In genomic region chr1:2641381-2642130, GRCh38 we compare ENCODE assay signal across 8 cellular contexts. TPM values are rescaled to one million over a fixed set of nuclear protein-coding genes. Genes with fewer than 3 reads are reported as not detected.
DNase-seq lines count a peak whose midpoint lies in the region; ATAC-seq, FAIRE-seq and TF ChIP-seq lines count a peak whose summit lies in the region.

No MANE protein-coding gene starts in this region.

- FAIRE-seq in bronchial epithelial cell (lab: Jason Lieb, UNC), result no peak

- peaks cover 7 to 24% (median 15%) of the 10 kb centered on the region in 7 donors for H3K4me1 Mint-ChIP-seq in naive thymus-derived CD4-positive, alpha-beta T cell

- H3K4me1 ChIP-seq in HUES6 (ENCODE audit: control insufficient read depth, insufficient read depth, low read length), result peaks cover 10% of the 10 kb centered on the region
- H3K4me1 ChIP-seq in naive thymus-derived CD4-positive, alpha-beta T cell (ENCODE audit: control insufficient read depth in 2 of 2, insufficient read depth in 2 of 2, low read length in 2 of 2), result peaks cover 9% of the 10 kb centered on the region in 2 donors

- H3K27ac ChIP-seq in AG04450 (ENCODE audit: low read depth, low read length), result no peak overlapping the region
- no peak overlapping the region for H3K27ac ChIP-seq in HUES6 (ENCODE audit: low read depth, low read length)
- H3K27ac ChIP-seq in naive thymus-derived CD4-positive, alpha-beta T cell (ENCODE audit: low read depth, low read length), result peak overlapping the region; percentile 97

- peak overlapping the region; percentile 70 for H3K9ac ChIP-seq in HUES6 (ENCODE audit: low read length)

- H3K27me3 ChIP-seq in AG04450 (ENCODE audit: control insufficient read depth, insufficient read depth, low read length), result no peaks in the 10 kb centered on the region
- H3K27me3 ChIP-seq in HUES6 (ENCODE audit: control insufficient read depth, insufficient read depth, low read length), result peaks cover 49% of the 10 kb centered on the region
- H3K27me3 ChIP-seq in bronchial epithelial cell (ENCODE audit: control insufficient read depth, insufficient read depth, low read length), result no peaks in the 10 kb centered on the region
- no peaks in the 10 kb centered on the region for H3K27me3 ChIP-seq in naive thymus-derived CD4-positive, alpha-beta T cell (ENCODE audit: control insufficient read depth in 2 of 2, insufficient read depth in 2 of 2, low read length in 2 of 2)

- H3K9me3 ChIP-seq in AG04450 (ENCODE audit: control insufficient read depth, insufficient read depth, low read length) (peaks cover 18% of the 10 kb centered on the region), HUES6 (ENCODE audit: control insufficient read depth, insufficient read depth, low read depth, low read length) (peaks cover 13% of the 10 kb centered on the region; the same call in 1 of the 2 replicates)
- peaks cover 0 to 9% (median 0%) of the 10 kb centered on the region in 3 experiments for H3K9me3 ChIP-seq in naive thymus-derived CD4-positive, alpha-beta T cell (ENCODE audit: control insufficient read depth in 2 of 3, low read length in 3 of 3)

- H3K4me3 Mint-ChIP-seq in naive thymus-derived CD4-positive, alpha-beta T cell, result peak overlapping the region in 7 of 10 donors; percentile 16 to 96 (median 89)

- no peak for ATAC-seq in naive thymus-derived CD4-positive, alpha-beta T cell
- no peak for ATAC-seq in HG03159 (IDR thresholded peaks at IDR 0.05; ENCODE audit: unreplicated experiment)
- ATAC-seq in GM18909 (IDR thresholded peaks at IDR 0.05; ENCODE audit: poor library complexity, unreplicated experiment), result no peak

- peak overlapping the region in 4 of 9 donors; percentile 9 to 93 (median 88) for H3K27ac Mint-ChIP-seq in naive thymus-derived CD4-positive, alpha-beta T cell

- POLR2A ChIA-PET in AG04450 (lab: Yijun Ruan, JAX), result no interaction called here
- POLR2A ChIA-PET in naive thymus-derived CD4-positive, alpha-beta T cell (lab: Charles Lee), result interaction anchor here (0.9 to 4.1 kb wide), 2 partner anchors 56 kb away, joined by 3 to 29 read pairs; partner anchors contain the start of gene PRXL2B

- peak overlapping the region; percentile 81 for H3K4me3 ChIP-seq in AG04450 (ENCODE audit: low read depth, low read length)
- peak overlapping the region; percentile 91 for H3K4me3 ChIP-seq in HUES6 (ENCODE audit: low read depth, low read length)
- peak overlapping the region; percentile 75 for H3K4me3 ChIP-seq in bronchial epithelial cell (ENCODE audit: low read depth, low read length)
- peak overlapping the region; percentile 87 for H3K4me3 ChIP-seq in naive thymus-derived CD4-positive, alpha-beta T cell (ENCODE audit: low read length)

- no peak for TF ChIP-seq CTCF in AG04450 (IDR thresholded peaks at IDR 0.05; ENCODE audit: low read depth, low read length)
- no peak for TF ChIP-seq CTCF in bronchial epithelial cell (IDR thresholded peaks at IDR 0.05; ENCODE audit: insufficient read depth, low read length, severe bottlenecking)

- CTCF ChIA-PET in AG04450 (lab: Charles Lee), result no interaction called here
- CTCF ChIA-PET in naive thymus-derived CD4-positive, alpha-beta T cell (lab: Charles Lee), result no interaction called here

- no peaks in the 10 kb centered on the region for H3K36me3 ChIP-seq in HUES6 (ENCODE audit: control insufficient read depth, insufficient read depth, low read length)
- H3K36me3 ChIP-seq in bronchial epithelial cell (ENCODE audit: control insufficient read depth, insufficient read depth, low read length), result no peaks in the 10 kb centered on the region
- no peaks in the 10 kb centered on the region for H3K36me3 ChIP-seq in naive thymus-derived CD4-positive, alpha-beta T cell (ENCODE audit: control insufficient read depth in 2 of 3, insufficient read depth in 3 of 3, low read length in 3 of 3)

- peaks cover 0 to 12% (median 0%) of the 10 kb centered on the region in 11 donors for H3K9me3 Mint-ChIP-seq in naive thymus-derived CD4-positive, alpha-beta T cell

- intact Hi-C loops in naive thymus-derived CD4-positive, alpha-beta T cell (cut with micrococcal nuclease), result loop anchor here (1.0 to 10.0 kb wide), 3 partner anchors 55 to 447 kb away; partner anchors contain the start of genes FAAP20 (in 1 of the 2) and PRXL2B (in 1 of the 2)

- DNase-seq in AG04450 (ENCODE audit: low read depth, low spot score), result no peak
- DNase-seq in bronchial epithelial cell (ENCODE audit: low read depth), result no peak
- DNase-seq in naive thymus-derived CD4-positive, alpha-beta T cell, result peak in 1 of 9 donors; percentile 14
- no peak for DNase-seq in EL
- no peak for DNase-seq in midbrain (lab: John Stamatoyannopoulos, UW)

- peaks cover 0 to 3% (median 0%) of the 10 kb centered on the region in 5 donors for H3K36me3 Mint-ChIP-seq in naive thymus-derived CD4-positive, alpha-beta T cell

- peaks cover 0 to 3% (median 0%) of the 10 kb centered on the region in 5 donors for H3K27me3 Mint-ChIP-seq in naive thymus-derived CD4-positive, alpha-beta T cell

RNA-seq across cellular contexts. Expression of gene MMEL1, which starts 8.7 kb away (rescaled TPM):
- polyA plus RNA-seq in AG04450 (2011; rRNA removed), result 0.10 and 0.21 TPM in 2 replicates
- polyA minus RNA-seq in AG04450 (2011; rRNA and poly(A)+ RNA removed), result not detected in 2 replicates
- 0.13 TPM in 1 of 2 replicates, not detected in the other for total RNA-seq in bronchial epithelial cell
- 1 to 10 TPM; 2.0 to 3.7 (median 2.5) TPM for total RNA-seq in naive thymus-derived CD4-positive, alpha-beta T cell
- 10 to 100 TPM; 12.5 to 20.5 TPM for polyA plus RNA-seq in naive thymus-derived CD4-positive, alpha-beta T cell

RNA-seq across cellular contexts. Expression of gene PRXL2B, which starts 55.0 kb away (rescaled TPM):
- polyA plus RNA-seq in AG04450 (2011; rRNA removed), result 10.2 and 14.3 TPM in 2 replicates
- 8.3 and 11.3 TPM in 2 replicates for polyA minus RNA-seq in AG04450 (2011; rRNA and poly(A)+ RNA removed)
- total RNA-seq in bronchial epithelial cell, result 5.2 and 6.8 TPM in 2 replicates
- 10 to 100 TPM; 12.3 to 37.0 (median 26.7) TPM for total RNA-seq in naive thymus-derived CD4-positive, alpha-beta T cell
- polyA plus RNA-seq in naive thymus-derived CD4-positive, alpha-beta T cell, result 10 to 100 TPM; 15.7 to 26.5 TPM
